Comparison of ENCODE assay signal across 8 cellular contexts in genomic region chr6:106446287-106446885, GRCh38.
DNase-seq lines count a peak whose midpoint lies in the region; ATAC-seq and TF ChIP-seq lines count a peak whose summit lies in the region.

No MANE protein-coding gene starts in this region.

- no peak overlapping the region for H3K9ac ChIP-seq in colonic mucosa (ENCODE audit: low read depth in 2 of 2, low read length in 2 of 2)
- H3K9ac ChIP-seq in parathyroid adenoma: no peak overlapping the region

- WGBS in suprapubic skin: 78% methylated on average over 4 of the region's 4 CpGs

- no peaks in the 10 kb centered on the region for H3K36me3 ChIP-seq in colonic mucosa
- H3K36me3 ChIP-seq in parathyroid adenoma (ENCODE audit: control insufficient read depth, insufficient read depth, low read length): no peaks in the 10 kb centered on the region
- no peaks in the 10 kb centered on the region for H3K36me3 ChIP-seq in suprapubic skin

- TF ChIP-seq EP300 in suprapubic skin (IDR thresholded peaks at IDR 0.05): no peak

- DNase-seq in GM12865 (ENCODE audit: low read depth): peak; percentile 9
- peak; percentile 7 for DNase-seq in NCI-H460 (ENCODE audit: extremely low read depth, low read depth)
- no peak for DNase-seq in colonic mucosa
- no peak for DNase-seq in suprapubic skin (ENCODE audit: low spot score in 2 of 2)
- no peak for DNase-seq in SK-N-DZ (ENCODE audit: low spot score)

- H3K4me1 ChIP-seq in colonic mucosa: no peaks in the 10 kb centered on the region
- peaks cover 3% of the 10 kb centered on the region for H3K4me1 ChIP-seq in parathyroid adenoma
- peaks cover 3% of the 10 kb centered on the region for H3K4me1 ChIP-seq in suprapubic skin

- no peak overlapping the region for H2AFZ ChIP-seq in parathyroid adenoma

- H3K27ac ChIP-seq in colonic mucosa (peak overlapping the region; percentile 4), parathyroid adenoma (no peak overlapping the region), suprapubic skin (no peak overlapping the region)

- TF ChIP-seq POLR2A in suprapubic skin (IDR thresholded peaks at IDR 0.05): no peak

- H3K4me2 ChIP-seq in parathyroid adenoma (ENCODE audit: low read length): no peak overlapping the region

- H3K9me3 ChIP-seq in colonic mucosa: no peaks in the 10 kb centered on the region
- no peaks in the 10 kb centered on the region for H3K9me3 ChIP-seq in parathyroid adenoma (ENCODE audit: control insufficient read depth, low read length)
- no peaks in the 10 kb centered on the region for H3K9me3 ChIP-seq in suprapubic skin

- peak; percentile 38 for TF ChIP-seq CTCF in GM12865 (IDR thresholded peaks at IDR 0.05; ENCODE audit: insufficient read depth, low read depth, low read length, missing control alignments)
- peak; percentile 40 for TF ChIP-seq CTCF in colonic mucosa (IDR thresholded peaks at IDR 0.05)
- TF ChIP-seq CTCF in parathyroid adenoma (IDR thresholded peaks at IDR 0.05): peak; percentile 24
- peak in 1 of 2 donors; percentile 10 for TF ChIP-seq CTCF in suprapubic skin (IDR thresholded peaks at IDR 0.05)

- ATAC-seq in GM21447 (IDR thresholded peaks at IDR 0.05; ENCODE audit: unreplicated experiment) (no peak), GM21390 (IDR thresholded peaks at IDR 0.05; ENCODE audit: unreplicated experiment) (no peak)

- H3K79me2 ChIP-seq in parathyroid adenoma: no peaks in the 10 kb centered on the region

- H3K27me3 ChIP-seq in colonic mucosa: no peaks in the 10 kb centered on the region
- no peaks in the 10 kb centered on the region for H3K27me3 ChIP-seq in parathyroid adenoma (ENCODE audit: control insufficient read depth, insufficient read depth, low read length)
- H3K27me3 ChIP-seq in suprapubic skin: peaks cover 8% of the 10 kb centered on the region

- no peak overlapping the region for H3K4me3 ChIP-seq in GM12865 (ENCODE audit: low read depth, low read length)
- no peak overlapping the region for H3K4me3 ChIP-seq in colonic mucosa
- no peak overlapping the region for H3K4me3 ChIP-seq in parathyroid adenoma (ENCODE audit: low read depth, low read length)
- no peak overlapping the region for H3K4me3 ChIP-seq in suprapubic skin

- intact Hi-C loops in colonic mucosa (cut with DNase I): loop anchor here (2.0 to 5.0 kb wide), 2 partner anchors 120 to 531 kb away; no protein-coding TSS in a partner anchor

Comparison
In these comparisons a context has a peak if more than half of its experiments do, and no peak if none do; other contexts are left out.
1. DNase-seq: peak in GM12865 (single experiment) and NCI-H460 (single experiment); none in colonic mucosa (single experiment), suprapubic skin (0 of 2) and SK-N-DZ (single experiment).